Comparison of ENCODE assay signal across 6 cellular contexts in the genomic region with DNA sequence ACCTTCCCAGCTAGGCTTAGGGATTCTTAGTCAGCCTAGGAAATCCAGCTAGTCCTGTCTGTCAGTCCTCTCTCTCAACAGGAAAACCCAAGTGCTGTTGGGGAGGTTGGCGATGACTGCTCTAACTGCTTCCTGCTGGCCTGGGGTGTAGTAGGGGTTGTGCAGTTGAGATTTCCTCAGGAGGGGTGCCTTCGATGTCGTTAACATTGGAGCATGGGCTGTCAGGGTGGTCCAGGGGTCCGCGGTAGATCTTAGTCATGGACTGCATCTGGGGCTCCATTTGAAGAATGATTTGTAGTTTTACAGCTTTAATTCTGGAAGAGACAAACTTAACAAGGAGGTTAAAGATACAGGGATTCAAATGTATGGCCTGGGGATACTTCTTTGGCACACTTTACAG. TPM values are rescaled to one million over a fixed set of nuclear protein-coding genes. Genes with fewer than 3 reads are reported as not detected.
"Had no signal": no experiment of that assay in that cellular context is flagged by ENCODE, and none has a peak within 500 bp of the region (broad histone marks: within the 10 kb centered on the region; RNA-seq: fewer than 3 reads in every experiment).

No MANE protein-coding gene starts in this region.

RNA-seq across cellular contexts. Expression of gene IGSF5, which starts 5.5 kb away (rescaled TPM):
- total RNA-seq: OCI-LY7, PC-3, PC-9, Peyer's patch, RPMI7951, SJSA1 had no signal
